26 cellular contexts compared by ENCODE assay signal in genomic region chr7:130818056-130818455, GRCh38.
"Had no signal": no experiment of that assay in that cellular context is flagged by ENCODE, and none has a peak within 500 bp of the region (broad histone marks: within the 10 kb centered on the region; RNA-seq: fewer than 3 reads in every experiment).

No MANE protein-coding gene starts in this region.

- ATAC-seq: esophagus mucosa; gastrocnemius medialis; heart right ventricle; left cardiac atrium; left lung; left ventricle myocardium superior; lower lobe of right lung; naive thymus-derived CD4-positive, alpha-beta T cell had no signal

- H3K27me3 ChIP-seq: dorsolateral prefrontal cortex, esophagus squamous epithelium, gastrocnemius medialis, heart right ventricle, left lung had no signal

- H3K4me1 ChIP-seq: esophagus squamous epithelium, gastrocnemius medialis, heart right ventricle, left lung, lower lobe of right lung had no signal

- DNase-seq: dorsolateral prefrontal cortex; effector CD4-positive, alpha-beta T cell; effector memory CD4-positive, alpha-beta T cell; erythroblast; esophagus squamous epithelium; foreskin fibroblast; foreskin melanocyte; gastrocnemius medialis; glutamatergic neuron; head of caudate nucleus; heart right ventricle; hippocampal formation; left cardiac atrium; left lung; left ventricle myocardium superior; lower lobe of right lung; mammary epithelial cell; mesendoderm; midbrain; naive thymus-derived CD4-positive, alpha-beta T cell had no signal

- H3K9me3 ChIP-seq: esophagus squamous epithelium, gastrocnemius medialis, left lung, lower lobe of right lung had no signal

- FAIRE-seq: colon, islet of Langerhans, keratinocyte had no signal

- H3K27ac ChIP-seq: coronary artery, dorsolateral prefrontal cortex, epithelial cell of prostate, esophagus squamous epithelium, gastrocnemius medialis, heart right ventricle, left lung, lower lobe of right lung had no signal

- H3K36me3 ChIP-seq: esophagus squamous epithelium, gastrocnemius medialis, heart right ventricle, left lung, lower lobe of right lung had no signal

- H3K4me3 ChIP-seq: coronary artery, dorsolateral prefrontal cortex, esophagus squamous epithelium, gastrocnemius medialis, heart right ventricle, left lung, lower lobe of right lung had no signal
